ENCODE assay signal across 1 cellular context in genomic region chr3:53495091-53495517, GRCh38.
TF ChIP-seq lines count a peak whose summit lies in the region.

No MANE protein-coding gene starts in this region.

TF ChIP-seq in HepG2, 621 proteins besides CTCF, POLR2A, EP300 and RAD21 (continued from another document):
- no peak for TF ChIP-seq ZNF770 (CRISPR knock-in tag; IDR thresholded peaks at IDR 0.05)
- 0 out of 2 replicates have a peak, but pooled peaks have one; percentile 43 for TF ChIP-seq EZH2 (conservative IDR thresholded peaks at IDR 0.05; ENCODE audit: low read depth, low read length)
- TF ChIP-seq ZNF777 (CRISPR knock-in tag; IDR thresholded peaks at IDR 0.05), result no peak
